1 cellular context compared by ENCODE assay signal in genomic region chr3:150329408-150329807, GRCh38.
TF ChIP-seq lines count a peak whose summit lies in the region.

No MANE protein-coding gene starts in this region.

TF ChIP-seq in GM12878, 131 proteins besides CTCF, POLR2A, EP300 and RAD21 (continued from another document):
- no peak for TF ChIP-seq ZNF687 (IDR thresholded peaks at IDR 0.05)
- TF ChIP-seq NFYA (IDR thresholded peaks at IDR 0.05; ENCODE audit: borderline replicate concordance, low read depth, low read length), result no peak
- TF ChIP-seq PML (IDR thresholded peaks at IDR 0.05; ENCODE audit: low read length), result no peak
- no peak for TF ChIP-seq ZSCAN29 (IDR thresholded peaks at IDR 0.05)
- TF ChIP-seq USF2 (IDR thresholded peaks at IDR 0.05; ENCODE audit: borderline replicate concordance, low read depth, low read length), result no peak
- no peak for TF ChIP-seq ZBTB11 (CRISPR knock-in tag; IDR thresholded peaks at IDR 0.05)
- TF ChIP-seq ZBED1 (IDR thresholded peaks at IDR 0.05; ENCODE audit: borderline replicate concordance), result no peak
- no peak for TF ChIP-seq JUNB (IDR thresholded peaks at IDR 0.05)
- TF ChIP-seq LARP7 (IDR thresholded peaks at IDR 0.05), result no peak
- no peak for TF ChIP-seq WRNIP1 (IDR thresholded peaks at IDR 0.05; ENCODE audit: borderline replicate concordance, low read depth, low read length)
- TF ChIP-seq E2F8 (IDR thresholded peaks at IDR 0.05; ENCODE audit: low read depth, partially characterized antibody), result no peak
- no peak for TF ChIP-seq EGR1 (IDR thresholded peaks at IDR 0.05; ENCODE audit: borderline replicate concordance in 1 of 2, low read depth in 2 of 2, low read length in 2 of 2)
- no peak for TF ChIP-seq BCL11A (IDR thresholded peaks at IDR 0.05; ENCODE audit: low read depth, low read length)
- no peak for TF ChIP-seq CHD2 (IDR thresholded peaks at IDR 0.05; ENCODE audit: borderline replicate concordance, low read depth, low read length)
- no peak for TF ChIP-seq ASH2L (IDR thresholded peaks at IDR 0.05; ENCODE audit: borderline replicate concordance, low read depth)
- TF ChIP-seq PAX8 (IDR thresholded peaks at IDR 0.05), result no peak
- TF ChIP-seq FOS (IDR thresholded peaks at IDR 0.05; ENCODE audit: borderline replicate concordance, extremely low read depth, insufficient read length), result no peak
- no peak for TF ChIP-seq MEF2A (IDR thresholded peaks at IDR 0.05; ENCODE audit: insufficient read depth, low read depth, low read length)
- no peak for TF ChIP-seq BCLAF1 (IDR thresholded peaks at IDR 0.05)
- 0 out of 2 replicates have a peak, but pooled peaks have one; percentile 22 for TF ChIP-seq ZNF384 (IDR thresholded peaks at IDR 0.05; ENCODE audit: borderline replicate concordance, low read depth, low read length)
- no peak for TF ChIP-seq BRCA1 (IDR thresholded peaks at IDR 0.05; ENCODE audit: low read depth, low read length)
- TF ChIP-seq ZZZ3 (IDR thresholded peaks at IDR 0.05; ENCODE audit: control insufficient read depth, insufficient read length, low read depth), result no peak
- no peak for TF ChIP-seq NR2F1 (conservative IDR thresholded peaks at IDR 0.05)
- no peak for TF ChIP-seq TCF12 (IDR thresholded peaks at IDR 0.05; ENCODE audit: low read depth, low read length)
- TF ChIP-seq EED (IDR thresholded peaks at IDR 0.05; ENCODE audit: low read depth), result no peak
- no peak for TF ChIP-seq CREB1 (IDR thresholded peaks at IDR 0.05; ENCODE audit: low read depth)
- no peak for TF ChIP-seq ATF2 (IDR thresholded peaks at IDR 0.05; ENCODE audit: low read length)
- no peak for TF ChIP-seq REST (IDR thresholded peaks at IDR 0.05; ENCODE audit: low read depth, low read length)
- peak; percentile 38 to 51; a peak in 3 of 4 replicates for TF ChIP-seq IKZF2 (IDR thresholded peaks at IDR 0.05)
- no peak for TF ChIP-seq CBX5 (IDR thresholded peaks at IDR 0.05; ENCODE audit: low read depth)
- TF ChIP-seq MTA2 (IDR thresholded peaks at IDR 0.05; ENCODE audit: low read depth), result 0 out of 2 replicates have a peak, but pooled peaks have one; percentile 17
- TF ChIP-seq RCOR1 (conservative IDR thresholded peaks at IDR 0.05; ENCODE audit: low read depth, low read length), result no peak
- no peak for TF ChIP-seq RBBP5 (conservative IDR thresholded peaks at IDR 0.05)
